ENCODE assay signal across 31 cellular contexts in the genomic region with DNA sequence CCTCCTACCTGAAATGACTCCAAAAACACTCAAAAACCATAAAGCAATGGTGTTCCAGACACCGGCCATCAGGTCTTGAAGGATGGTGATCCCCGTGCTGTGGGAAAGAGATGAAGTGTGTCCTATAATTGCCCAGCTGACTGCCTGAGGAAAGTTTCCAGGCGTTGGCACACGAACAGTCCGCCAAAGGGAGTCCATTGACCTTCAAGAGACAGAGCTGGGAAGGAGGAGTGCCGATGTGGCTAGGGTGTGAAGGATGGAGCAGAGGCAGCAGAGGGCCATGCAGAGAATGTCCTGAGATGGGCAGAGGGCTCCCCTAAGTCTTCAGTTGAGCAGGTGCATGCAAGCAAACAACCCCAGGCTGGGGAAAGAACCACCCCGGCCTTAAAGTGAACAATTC. TPM values are rescaled to one million over a fixed set of nuclear protein-coding genes. Genes with fewer than 3 reads are reported as not detected.
"Had no signal": no experiment of that assay in that cellular context is flagged by ENCODE, and none has a peak within 500 bp of the region (broad histone marks: within the 10 kb centered on the region; RNA-seq: fewer than 3 reads in every experiment).

No MANE protein-coding gene starts in this region.

- H3K4me3 ChIP-seq: colonic mucosa, esophagus squamous epithelium, gastrocnemius medialis, hepatocyte, left ventricle myocardium inferior, lower lobe of right lung, mucosa of descending colon had no signal

- ATAC-seq: effector memory CD8-positive, alpha-beta T cell; esophagus mucosa; gastrocnemius medialis; left colon; left lobe of liver; lower lobe of right lung; mucosa of descending colon had no signal

- H3K27ac ChIP-seq: colonic mucosa, epithelial cell of prostate, esophagus squamous epithelium, gastrocnemius medialis, hepatocyte, left ventricle myocardium inferior, lower lobe of right lung had no signal

- H3K27me3 Mint-ChIP-seq: dendritic cell treated with granulocyte-macrophage colony-stimulating factor and Interleukin-4, amounts not matched to agents 40 ng/mL and 50 ng/mL, for 4 days; effector memory CD8-positive, alpha-beta T cell had no signal

- H3K9me3 Mint-ChIP-seq: dendritic cell treated with granulocyte-macrophage colony-stimulating factor and Interleukin-4, amounts not matched to agents 40 ng/mL and 50 ng/mL, for 4 days; effector memory CD8-positive, alpha-beta T cell had no signal

- DNase-seq: colonic mucosa; cortex of kidney; effector CD8-positive, alpha-beta T cell; effector memory CD8-positive, alpha-beta T cell; endodermal cell; erythroblast; esophagus squamous epithelium; foreskin fibroblast; foreskin melanocyte; gastrocnemius medialis; glutamatergic neuron; head of caudate nucleus; hypothalamus; immature natural killer cell; left colon; left ventricle myocardium inferior; lower lobe of right lung; mesenchymal stem cell; mucosa of descending colon had no signal

- H3K27me3 ChIP-seq: colonic mucosa, esophagus squamous epithelium, gastrocnemius medialis, hepatocyte had no signal

- H3K27ac Mint-ChIP-seq: dendritic cell treated with granulocyte-macrophage colony-stimulating factor and Interleukin-4, amounts not matched to agents 40 ng/mL and 50 ng/mL, for 4 days; effector memory CD8-positive, alpha-beta T cell; endodermal cell; immature natural killer cell; mesothelial cell of epicardium had no signal

- H3K4me1 Mint-ChIP-seq: immature natural killer cell, mesothelial cell of epicardium had no signal

- H3K4me1 ChIP-seq: colonic mucosa had no signal

- H3K36me3 Mint-ChIP-seq: immature natural killer cell had no signal

- H3K36me3 ChIP-seq: colonic mucosa, esophagus squamous epithelium, gastrocnemius medialis, left ventricle myocardium inferior, lower lobe of right lung had no signal

- H3K4me3 Mint-ChIP-seq: dendritic cell treated with granulocyte-macrophage colony-stimulating factor and Interleukin-4, amounts not matched to agents 40 ng/mL and 50 ng/mL, for 4 days; effector memory CD8-positive, alpha-beta T cell; endodermal cell; immature natural killer cell; mesothelial cell of epicardium had no signal

- H3K9me3 ChIP-seq: colonic mucosa, esophagus squamous epithelium, gastrocnemius medialis, lower lobe of right lung, mucosa of descending colon had no signal

RNA-seq across cellular contexts. Expression of a gene that starts 37.1 kb away (rescaled TPM):
- total RNA-seq: chondrocyte, dermis microvascular lymphatic vessel endothelial cell, esophagus mucosa, esophagus squamous epithelium, gastrocnemius medialis, hepatocyte, left ventricle myocardium inferior, lower lobe of right lung, lung microvascular endothelial cell, mesenteric fat pad, myocyte had no signal
- polyA plus RNA-seq: hepatocyte, immature natural killer cell, keratinocyte had no signal
